14 cellular contexts compared by ENCODE assay signal in genomic region chr9:117407436-117408022, GRCh38. TPM values are rescaled to one million over a fixed set of nuclear protein-coding genes. Genes with fewer than 3 reads are reported as not detected.
DNase-seq lines count a peak whose midpoint lies in the region; ATAC-seq and TF ChIP-seq lines count a peak whose summit lies in the region.
"Had no signal": no experiment of that assay in that cellular context is flagged by ENCODE, and none has a peak within 500 bp of the region (broad histone marks: within the 10 kb centered on the region; RNA-seq: fewer than 3 reads in every experiment).

No MANE protein-coding gene starts in this region.

- H3K27me3 ChIP-seq in WERI-Rb-1 (ENCODE audit: insufficient read depth, low read depth, severe bottlenecking) (no peaks in the 10 kb centered on the region), testis (no peaks in the 10 kb centered on the region), thyroid gland (no peaks in the 10 kb centered on the region)

- H3K9me3 ChIP-seq in WERI-Rb-1 (ENCODE audit: severe bottlenecking) (no peaks in the 10 kb centered on the region), testis (no peaks in the 10 kb centered on the region), thyroid gland (no peaks in the 10 kb centered on the region)

- H3K4me3 ChIP-seq in WERI-Rb-1 (ENCODE audit: low read depth, low read length) (no peak overlapping the region; the same call in 1 of the 2 replicates), testis (no peak overlapping the region), thyroid gland (replicated peaks in 1 of 3) (no peak overlapping the region)
- H3K4me3 ChIP-seq: GM23338 had no signal

- 31 to 35% methylated on average over 2 of the region's 2 CpGs for WGBS in testis, 2 donors
- 15 to 27% methylated on average over 2 of the region's 2 CpGs for WGBS in thyroid gland, 2 donors

- peak; percentile 21; the same call in 1 of the 2 replicates for TF ChIP-seq CTCF in WERI-Rb-1 (IDR thresholded peaks at IDR 0.05; ENCODE audit: low read depth, low read length)
- TF ChIP-seq CTCF in testis (IDR thresholded peaks at IDR 0.05), result no peak
- no peak for TF ChIP-seq CTCF in thyroid gland (IDR thresholded peaks at IDR 0.05)

- H3K27ac ChIP-seq in WERI-Rb-1, result peak overlapping the region; percentile 91
- no peak overlapping the region for H3K27ac ChIP-seq in testis
- no peak overlapping the region for H3K27ac ChIP-seq in thyroid gland

- ATAC-seq in HG02623 (IDR thresholded peaks at IDR 0.05; ENCODE audit: unreplicated experiment), result no peak
- ATAC-seq: GM23338 had no signal

- H3K36me3 ChIP-seq in WERI-Rb-1 (peaks cover 30% of the 10 kb centered on the region), testis (ENCODE audit: low read depth, missing control alignments) (no peaks in the 10 kb centered on the region), thyroid gland (no peaks in the 10 kb centered on the region)

- DNase-seq in NCI-H748 (lab: John Stamatoyannopoulos, UW; ENCODE audit: unreplicated experiment) (peak; percentile 31), NCI-H748 treated with DMSO at 0.1 percent for 48 hours (lab: John Stamatoyannopoulos, UW) (no peak), WERI-Rb-1 (peak; percentile 85), inferior parietal cortex (ENCODE audit: extremely low spot score) (peak; percentile 63), testis (peak; percentile 15), thyroid gland (no peak)
- no peak for DNase-seq in activated naive CD4-positive, alpha-beta T cell treated with Interleukin-2 at 50 U/mL for 16 hours
- DNase-seq: CD4-positive, CD25-positive, alpha-beta regulatory T cell; GDM1; NCI-H2081; NCI-H510A treated with DMSO at 0.1 percent for 48 hours; Right ventricle myocardium superior had no signal

- peaks cover 18% of the 10 kb centered on the region for H3K4me1 ChIP-seq in testis
- H3K4me1 ChIP-seq in thyroid gland, result no peaks in the 10 kb centered on the region

- intact Hi-C loops in testis (cut with DNase I; ENCODE audit: low total_unique reads) (no loop called here), thyroid gland (cut with DNase I) (no loop called here)

- no peak for TF ChIP-seq POLR2A in testis (IDR thresholded peaks at IDR 0.05)
- no peak for TF ChIP-seq POLR2A in thyroid gland (IDR thresholded peaks at IDR 0.05)

RNA-seq across cellular contexts. Expression of gene ASTN2, which starts 7.3 kb away (rescaled TPM):
- total RNA-seq in testis, result 100 to 1,000 TPM; 117 to 157 TPM
- polyA plus RNA-seq in testis (ENCODE audit: insufficient read depth, low read depth, low replicate concordance), result 55.7 TPM
- total RNA-seq in thyroid gland, result 1 to 10 TPM in 3 of 4 donors, under 1 TPM in 1; 0.94 to 5.6 (median 3.7) TPM

Comparison
In these comparisons a context has a peak if more than half of its experiments do, and no peak if none do; other contexts are left out.
1. DNase-seq: peak in NCI-H748 (single experiment), WERI-Rb-1 (single experiment), inferior parietal cortex (single experiment) and testis (single experiment); none in NCI-H748 treated with DMSO at 0.1 percent for 48 hours (single experiment), activated naive CD4-positive, alpha-beta T cell treated with Interleukin-2 at 50 U/mL for 16 hours (single experiment) and thyroid gland (0 of 2).
2. RNA of gene ASTN2, which starts 7.3 kb away (total RNA-seq): 117 to 157 TPM in testis; 0.94 to 5.6 TPM in thyroid gland; every median in the first group is over 10 times any median in the second.